17 cellular contexts compared by ENCODE assay signal in the genomic region with DNA sequence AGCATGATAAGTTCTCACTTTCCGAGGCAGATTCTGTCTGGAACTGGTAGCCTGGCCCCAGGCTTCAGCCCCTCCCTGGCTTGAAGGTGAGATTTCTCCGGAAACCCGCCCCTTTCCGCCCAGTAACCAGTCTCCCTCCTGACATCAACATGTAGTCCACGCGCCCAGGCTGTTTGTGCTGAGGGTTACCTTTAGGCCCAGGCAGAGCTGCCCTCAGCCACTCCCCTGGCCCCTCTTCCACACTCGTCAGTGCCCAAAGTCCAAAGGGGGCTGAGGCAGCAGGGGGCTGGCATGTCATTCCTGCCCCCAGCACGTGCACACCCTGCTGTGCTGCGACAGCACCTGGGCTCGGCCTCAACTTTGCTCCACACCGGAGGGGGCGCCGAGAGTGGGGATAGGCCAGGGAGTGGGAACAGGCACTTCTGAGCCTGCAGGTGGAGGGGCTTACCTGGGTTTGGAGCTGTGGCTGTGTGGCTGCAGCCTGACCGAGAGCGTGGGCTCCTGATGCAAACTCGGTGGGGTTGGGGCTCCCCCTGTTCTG.
"Had no signal": no experiment of that assay in that cellular context is flagged by ENCODE, and none has a peak within 500 bp of the region (broad histone marks: within the 10 kb centered on the region; RNA-seq: fewer than 3 reads in every experiment).

No MANE protein-coding gene starts in this region.

- H3K4me1 ChIP-seq: tibial nerve had no signal

- DNase-seq: activated CD4-positive, CD25-positive, alpha-beta regulatory T cell treated with anti-CD3 and anti-CD28 coated beads, Interleukin-2, amount 50 U/mL, for 72 hours; activated effector memory CD4-positive, alpha-beta T cell treated with anti-CD3 and anti-CD28 coated beads, Interleukin-2, amount 50 U/mL, for 16 hours; activated naive CD4-positive, alpha-beta T cell treated with anti-CD3 and anti-CD28 coated beads, Interleukin-2, amount 50 U/mL, for 16 hours; activated T-cell treated with anti-CD3 and anti-CD28 coated beads, Interleukin-2, amount 50 U/mL, for 72 hours; brain microvascular endothelial cell; central memory CD4-positive, alpha-beta T cell; erythroblast; foreskin melanocyte; retina; stimulated activated CD4-positive, alpha-beta T cell treated with anti-CD3 and anti-CD28 coated beads, Interleukin-12 subunit alpha, Interleukin-12 subunit beta, amount 100 ng/mL, for 4 hours; stimulated activated CD4-positive, alpha-beta T cell treated with anti-CD3 and anti-CD28 coated beads, Interleukin-1b, Interleukin-23, amount 100 ng/mL, for 48 hours; stimulated activated CD8-positive, alpha-beta memory T cell treated with anti-CD3 and anti-CD28 coated beads, Interleukin-4, amount 100 ng/mL, for 48 hours; stimulated activated naive CD4-positive, alpha-beta T cell treated with Interleukin-2 at 50 U/mL for 16 hours; T-helper 1 cell; T-helper 9 cell had no signal

- H3K27me3 ChIP-seq: brain microvascular endothelial cell, tibial nerve had no signal

- H3K27ac ChIP-seq: brain microvascular endothelial cell, tibial nerve had no signal

- H3K27ac Mint-ChIP-seq: activated T-cell treated with anti-CD3 and anti-CD28 coated beads, Interleukin-2, amount 50 U/mL, for 72 hours; natural killer cell treated with Interleukin-12 subunit alpha and Interleukin-12 subunit beta and Interleukin-15 and Interleukin-18, amount 100 ng/mL, for 72 hours had no signal

- ATAC-seq: activated T-cell treated with anti-CD3 and anti-CD28 coated beads, Interleukin-2, amount 50 U/mL, for 72 hours had no signal

- H3K36me3 ChIP-seq: brain microvascular endothelial cell, tibial nerve had no signal

- H3K9me3 ChIP-seq: tibial nerve had no signal

- H3K9me3 Mint-ChIP-seq: activated T-cell treated with anti-CD3 and anti-CD28 coated beads, Interleukin-2, amount 50 U/mL, for 72 hours had no signal

- H3K4me3 ChIP-seq: tibial nerve had no signal

- H3K4me3 Mint-ChIP-seq: activated T-cell treated with anti-CD3 and anti-CD28 coated beads, Interleukin-2, amount 50 U/mL, for 72 hours; natural killer cell treated with Interleukin-12 subunit alpha and Interleukin-12 subunit beta and Interleukin-15 and Interleukin-18, amount 100 ng/mL, for 72 hours had no signal

- H3K36me3 Mint-ChIP-seq: natural killer cell treated with Interleukin-12 subunit alpha and Interleukin-12 subunit beta and Interleukin-15 and Interleukin-18, amount 100 ng/mL, for 72 hours had no signal
